13 cellular contexts compared by ENCODE assay signal in the genomic region with DNA sequence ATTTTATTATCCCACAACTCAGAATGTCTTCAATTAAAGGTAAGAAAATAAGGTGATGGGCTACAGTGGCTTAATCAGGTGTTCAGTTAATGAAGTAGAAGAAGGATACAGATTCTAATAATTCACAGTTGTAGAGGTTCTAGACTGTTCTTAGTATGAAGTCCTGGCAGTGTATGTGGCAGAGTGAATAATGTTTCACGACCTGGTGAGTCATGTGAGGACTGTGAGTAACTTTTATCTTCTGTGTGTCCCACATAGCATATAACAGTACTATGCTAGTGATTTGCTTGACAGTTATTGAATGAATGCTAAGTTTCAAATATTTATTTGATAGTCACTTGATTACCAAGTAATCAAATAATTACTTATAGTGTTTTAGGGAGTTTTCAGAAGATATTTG. TPM values are rescaled to one million over a fixed set of nuclear protein-coding genes. Genes with fewer than 3 reads are reported as not detected.
DNase-seq lines count a peak whose midpoint lies in the region; FAIRE-seq and TF ChIP-seq lines count a peak whose summit lies in the region.
"Had no signal": no experiment of that assay in that cellular context is flagged by ENCODE, and none has a peak within 500 bp of the region (broad histone marks: within the 10 kb centered on the region; RNA-seq: fewer than 3 reads in every experiment).

No MANE protein-coding gene starts in this region.

- H3K27me3 Mint-ChIP-seq in activated T-helper 1 cell treated with anti-CD3 and anti-CD28 coated beads, Interleukin-12 subunit alpha, Interleukin-12 subunit beta, Interleukin-2, Interleukin-4 antibody, amounts not matched to agents 30 ng/mL and 10 ng/mL and 1 ng/mL, durations not matched to agents 14 hours and 24 hours and 36 hours (ENCODE audit: insufficient read depth), result no peaks in the 10 kb centered on the region

- H3K4me3 Mint-ChIP-seq in activated T-helper 1 cell treated with anti-CD3 and anti-CD28 coated beads, Interleukin-12 subunit alpha, Interleukin-12 subunit beta, Interleukin-2, Interleukin-4 antibody, amounts not matched to agents 30 ng/mL and 10 ng/mL and 1 ng/mL, durations not matched to agents 14 hours and 24 hours and 36 hours, result no peak overlapping the region

- H3K4me3 ChIP-seq in AG04449 (ENCODE audit: low read depth, low read length), result no peak overlapping the region
- H3K4me3 ChIP-seq: spleen had no signal

- peak; percentile 88 for FAIRE-seq in H54 (lab: Jason Lieb, UNC)

- H3K36me3 Mint-ChIP-seq in activated T-helper 1 cell treated with anti-CD3 and anti-CD28 coated beads, Interleukin-12 subunit alpha, Interleukin-12 subunit beta, Interleukin-2, Interleukin-4 antibody, amounts not matched to agents 30 ng/mL and 10 ng/mL and 1 ng/mL, durations not matched to agents 14 hours and 24 hours and 36 hours (ENCODE audit: low read depth), result peaks cover 15% of the 10 kb centered on the region

- CTCF ChIA-PET in AG04449 (lab: Yijun Ruan, JAX), result interaction anchor here (1.0 to 1.4 kb wide), 3 partner anchors 9 to 125 kb away, joined by 3 to 5 read pairs (median 3); no protein-coding TSS in a partner anchor

- no peaks in the 10 kb centered on the region for H3K9me3 Mint-ChIP-seq in activated T-helper 1 cell treated with anti-CD3 and anti-CD28 coated beads, Interleukin-12 subunit alpha, Interleukin-12 subunit beta, Interleukin-2, Interleukin-4 antibody, amounts not matched to agents 30 ng/mL and 10 ng/mL and 1 ng/mL, durations not matched to agents 14 hours and 24 hours and 36 hours

- in situ Hi-C loops in KBM-7 (cut with MboI; ENCODE audit: low pct_unique_long_range_greater_than_20kb, low sequenced_read_pairs), result no loop called here

- DNase-seq in AG04449 (ENCODE audit: low read depth, low spot score), result peak; percentile 16
- DNase-seq in H54 (ENCODE audit: insufficient read length, low spot score), result peak; percentile 40
- DNase-seq in activated T-helper 1 cell treated with anti-CD3 and anti-CD28 coated beads, Interleukin-12 subunit alpha, Interleukin-12 subunit beta, Interleukin-2, Interleukin-4 antibody, amounts not matched to agents 30 ng/mL and 10 ng/mL and 1 ng/mL, durations not matched to agents 14 hours and 24 hours and 36 hours (ENCODE audit: low spot score), result no peak
- peak; percentile 40 for DNase-seq in glomerular visceral epithelial cell (ENCODE audit: extremely low spot score)
- DNase-seq in KBM-7, result no peak
- DNase-seq in HT-29 (ENCODE audit: low spot score), result no peak
- no peak for DNase-seq in DMS114 treated with DMSO at 0.1 percent for 48 hours (lab: John Stamatoyannopoulos, UW; ENCODE audit: unreplicated experiment)
- DNase-seq in amygdala (lab: John Stamatoyannopoulos, UW), result no peak
- DNase-seq: Calu3; central memory CD4-positive, alpha-beta T cell; head of caudate nucleus; SHP77 treated with DMSO at 0.1 percent for 48 hours; spleen had no signal

- no peak for TF ChIP-seq CTCF in AG04449 (IDR thresholded peaks at IDR 0.05; ENCODE audit: insufficient read depth, low read length, missing control alignments)

- POLR2A ChIA-PET in AG04449 (lab: Yijun Ruan, JAX), result no interaction called here

- no peak for TF ChIP-seq POLR2A in H54 (IDR thresholded peaks at IDR 0.05; ENCODE audit: low read depth, low read length)

- H3K27ac Mint-ChIP-seq in activated T-helper 1 cell treated with anti-CD3 and anti-CD28 coated beads, Interleukin-12 subunit alpha, Interleukin-12 subunit beta, Interleukin-2, Interleukin-4 antibody, amounts not matched to agents 30 ng/mL and 10 ng/mL and 1 ng/mL, durations not matched to agents 14 hours and 24 hours and 36 hours, result peak overlapping the region; percentile 32

- peaks cover 12% of the 10 kb centered on the region for H3K4me1 Mint-ChIP-seq in activated T-helper 1 cell treated with anti-CD3 and anti-CD28 coated beads, Interleukin-12 subunit alpha, Interleukin-12 subunit beta, Interleukin-2, Interleukin-4 antibody, amounts not matched to agents 30 ng/mL and 10 ng/mL and 1 ng/mL, durations not matched to agents 14 hours and 24 hours and 36 hours (ENCODE audit: low read depth)

- intact Hi-C loops in activated T-helper 1 cell treated with anti-CD3 and anti-CD28 coated beads, Interleukin-12 subunit alpha, Interleukin-12 subunit beta, Interleukin-2, Interleukin-4 antibody, amounts not matched to agents 30 ng/mL and 10 ng/mL and 1 ng/mL, durations not matched to agents 14 hours and 24 hours and 36 hours (cut with micrococcal nuclease), result no loop called here

RNA-seq across cellular contexts. Expression of gene SLC16A4, which starts 20.0 kb away (rescaled TPM):
- total RNA-seq in activated T-helper 1 cell treated with anti-CD3 and anti-CD28 coated beads, Interleukin-12 subunit alpha, Interleukin-12 subunit beta, Interleukin-2, Interleukin-4 antibody, amounts not matched to agents 30 ng/mL and 10 ng/mL and 1 ng/mL, durations not matched to agents 14 hours and 24 hours and 36 hours, result 0.16 and 0.39 TPM in 2 replicates
- total RNA-seq in HT-29 (2014; rRNA removed; shearing (Covaris generic)), result 4.8 and 5.6 TPM in 2 replicates

RNA-seq across cellular contexts. Expression of gene RBM15, which starts 31.6 kb away (rescaled TPM):
- total RNA-seq in activated T-helper 1 cell treated with anti-CD3 and anti-CD28 coated beads, Interleukin-12 subunit alpha, Interleukin-12 subunit beta, Interleukin-2, Interleukin-4 antibody, amounts not matched to agents 30 ng/mL and 10 ng/mL and 1 ng/mL, durations not matched to agents 14 hours and 24 hours and 36 hours, result 58.5 and 59.0 TPM in 2 replicates
- 60.8 and 67.9 TPM in 2 replicates for total RNA-seq in HT-29 (2014; rRNA removed; shearing (Covaris generic))

RNA-seq across cellular contexts. Expression of gene LAMTOR5, which starts 36.7 kb away (rescaled TPM):
- total RNA-seq in activated T-helper 1 cell treated with anti-CD3 and anti-CD28 coated beads, Interleukin-12 subunit alpha, Interleukin-12 subunit beta, Interleukin-2, Interleukin-4 antibody, amounts not matched to agents 30 ng/mL and 10 ng/mL and 1 ng/mL, durations not matched to agents 14 hours and 24 hours and 36 hours, result 163 and 184 TPM in 2 replicates
- total RNA-seq in HT-29 (2014; rRNA removed; shearing (Covaris generic)), result 106 and 140 TPM in 2 replicates

Comparison
In these comparisons a context has a peak if more than half of its experiments do, and no peak if none do; other contexts are left out.
1. DNase-seq: peak in AG04449 (single experiment), H54 (single experiment) and glomerular visceral epithelial cell (single experiment); none in activated T-helper 1 cell treated with anti-CD3 and anti-CD28 coated beads, Interleukin-12 subunit alpha, Interleukin-12 subunit beta, Interleukin-2, Interleukin-4 antibody, amounts not matched to agents 30 ng/mL and 10 ng/mL and 1 ng/mL, durations not matched to agents 14 hours and 24 hours and 36 hours (single experiment), KBM-7 (single experiment), HT-29 (single experiment), DMS114 treated with DMSO at 0.1 percent for 48 hours (single experiment) and amygdala (0 of 56).